2 cellular contexts compared by ENCODE assay signal in genomic region chr17:60009326-60009725, GRCh38. TPM values are rescaled to one million over a fixed set of nuclear protein-coding genes. Genes with fewer than 3 reads are reported as not detected.
A peak's percentile ranks its signal among the peaks of the same experiment; 100 is the strongest.
DNase-seq lines count a peak whose midpoint lies in the region; FAIRE-seq and TF ChIP-seq lines count a peak whose summit lies in the region.
"Not testable (repeated sequence)": the region's sequence is repeated elsewhere in the genome, so short reads cannot be mapped to it uniquely, and the experiment has no call there.

No MANE protein-coding gene starts in this region.

- DNase-seq in osteocyte (ENCODE audit: extremely low spot score, unreplicated experiment) = peak; percentile 54
- not testable (repeated sequence) for DNase-seq in urothelium cell line (ENCODE audit: low spot score)

- H3K4me1 Mint-ChIP-seq in osteocyte (ENCODE audit: unreplicated experiment) = not testable (repeated sequence)

- not testable (repeated sequence) for TF ChIP-seq CTCF in osteocyte (IDR thresholded peaks at IDR 0.05)

- H3K9me3 Mint-ChIP-seq in osteocyte (ENCODE audit: unreplicated experiment) = not testable (repeated sequence)

- H3K27ac Mint-ChIP-seq in osteocyte (ENCODE audit: unreplicated experiment) = not testable (repeated sequence)

- not testable (repeated sequence) for H3K4me3 Mint-ChIP-seq in osteocyte (ENCODE audit: unreplicated experiment)

- H3K27me3 Mint-ChIP-seq in osteocyte (ENCODE audit: unreplicated experiment) = not testable (repeated sequence)

- peak; percentile 9 for FAIRE-seq in urothelium cell line (lab: Jason Lieb, UNC)

- H3K36me3 Mint-ChIP-seq in osteocyte (ENCODE audit: unreplicated experiment) = not testable (repeated sequence)

RNA-seq across cellular contexts. Expression of gene RNFT1, which starts 44.8 kb away (rescaled TPM):
- total RNA-seq in osteocyte = 26.8 and 27.0 TPM in 2 replicates
